20 cellular contexts compared by ENCODE assay signal in genomic region chr16:87173294-87173883, GRCh38.
DNase-seq lines count a peak whose midpoint lies in the region; FAIRE-seq and TF ChIP-seq lines count a peak whose summit lies in the region.
"Had no signal": no experiment of that assay in that cellular context is flagged by ENCODE, and none has a peak within 500 bp of the region (broad histone marks: within the 10 kb centered on the region; RNA-seq: fewer than 3 reads in every experiment).

No MANE protein-coding gene starts in this region.

- H3K27me3 ChIP-seq in astrocyte (ENCODE audit: insufficient read depth, low read length): no peaks in the 10 kb centered on the region
- H3K27me3 ChIP-seq in smooth muscle cell (ENCODE audit: low read depth): no peaks in the 10 kb centered on the region
- H3K27me3 ChIP-seq in Caco-2 (replicated peaks; ENCODE audit: control insufficient read depth, insufficient read depth, low read length): no peaks in the 10 kb centered on the region
- H3K27me3 ChIP-seq: SJSA1 had no signal

- H3K36me3 Mint-ChIP-seq in astrocyte (ENCODE audit: low read depth, unreplicated experiment): no peaks in the 10 kb centered on the region
- no peaks in the 10 kb centered on the region for H3K36me3 Mint-ChIP-seq in Calu3 (ENCODE audit: insufficient read depth, unreplicated experiment)
- no peaks in the 10 kb centered on the region for H3K36me3 Mint-ChIP-seq in Caco-2 (ENCODE audit: insufficient read depth, unreplicated experiment)

- H3K79me2 ChIP-seq in astrocyte (ENCODE audit: insufficient read depth, low read length) (no peaks in the 10 kb centered on the region), smooth muscle cell (ENCODE audit: low read depth) (no peaks in the 10 kb centered on the region)

- TF ChIP-seq CTCF in HEK293 (tag by site-specific recombination; IDR thresholded peaks at IDR 0.05): no peak
- TF ChIP-seq CTCF in astrocyte (IDR thresholded peaks at IDR 0.05; ENCODE audit: insufficient read depth, low read depth, low read length): no peak
- no peak for TF ChIP-seq CTCF in fibroblast of the aortic adventitia (IDR thresholded peaks at IDR 0.05; ENCODE audit: insufficient read depth, low read length)
- TF ChIP-seq CTCF in smooth muscle cell (IDR thresholded peaks at IDR 0.05; ENCODE audit: borderline replicate concordance, insufficient read depth, poor library complexity, severe bottlenecking): no peak
- no peak for TF ChIP-seq CTCF in Calu3 (IDR thresholded peaks at IDR 0.05; ENCODE audit: unreplicated experiment)
- TF ChIP-seq CTCF in Caco-2 (IDR thresholded peaks at IDR 0.05; ENCODE audit: insufficient read depth in 1 of 2, low read depth in 1 of 2, low read length in 1 of 2, severe bottlenecking in 1 of 2, unreplicated experiment in 1 of 2): no peak

- FAIRE-seq in astrocyte (lab: Jason Lieb, UNC) (no peak), frontal cortex (lab: Jason Lieb, UNC) (no peak)
- FAIRE-seq: GM19239 had no signal

- BruUV-seq in Calu3 (replicated peaks; lab: Mats Ljungman, UMichigan) (no TSS peak), Caco-2 (replicated peaks; lab: Mats Ljungman, UMichigan) (no TSS peak)

- H3K4me1 Mint-ChIP-seq in astrocyte (ENCODE audit: low read depth, unreplicated experiment) (peaks cover 8% of the 10 kb centered on the region), Calu3 (ENCODE audit: low read depth, unreplicated experiment) (no peaks in the 10 kb centered on the region), Caco-2 (ENCODE audit: low read depth, unreplicated experiment) (no peaks in the 10 kb centered on the region)
- H3K4me1 Mint-ChIP-seq: B cell had no signal

- CTCF ChIA-PET in HEK293 (lab: Yijun Ruan, JAX) (no interaction called here), Calu3 (lab: Charles Lee) (no interaction called here), Caco-2 (lab: Charles Lee) (no interaction called here)

- WGBS in smooth muscle cell (ENCODE audit: low lambda C conversion rate): 66% methylated on average over 10 of the region's 10 CpGs

- H2AFZ ChIP-seq in astrocyte (ENCODE audit: low read depth, low read length): no peak overlapping the region
- H2AFZ ChIP-seq in smooth muscle cell (ENCODE audit: low read depth): no peak overlapping the region

- H4K20me1 ChIP-seq in astrocyte (ENCODE audit: insufficient read depth, low read length) (no peaks in the 10 kb centered on the region), smooth muscle cell (ENCODE audit: low read depth) (no peaks in the 10 kb centered on the region)

- H3K4me1 ChIP-seq in HEK293 (ENCODE audit: control insufficient read depth, insufficient read depth, low read length): no peaks in the 10 kb centered on the region
- H3K4me1 ChIP-seq in astrocyte (ENCODE audit: insufficient read depth, low read length): peaks cover 11% of the 10 kb centered on the region
- peaks cover 6% of the 10 kb centered on the region for H3K4me1 ChIP-seq in smooth muscle cell (ENCODE audit: low read depth)
- H3K4me1 ChIP-seq in Caco-2: no peaks in the 10 kb centered on the region

- H3K4me3 ChIP-seq in HEK293 (ENCODE audit: low read depth, low read length) (no peak overlapping the region), astrocyte (ENCODE audit: insufficient read depth, low read depth, low read length) (no peak overlapping the region), fibroblast of the aortic adventitia (ENCODE audit: low read depth, low read length) (no peak overlapping the region), smooth muscle cell (no peak overlapping the region), Caco-2 (ENCODE audit: low read depth, low read length) (no peak overlapping the region)
- H3K4me3 ChIP-seq: SJSA1 had no signal

- no peak overlapping the region for H3K27ac ChIP-seq in HEK293 (ENCODE audit: extremely low read depth, low read depth, low read length)
- no peak overlapping the region for H3K27ac ChIP-seq in astrocyte (ENCODE audit: low read depth, low read length)
- H3K27ac ChIP-seq in smooth muscle cell (ENCODE audit: low read depth): no peak overlapping the region
- H3K27ac ChIP-seq: SJSA1 had no signal

- DNase-seq in astrocyte (ENCODE audit: low read depth) (peak; percentile 59), fibroblast of the aortic adventitia (ENCODE audit: low read depth) (peak; percentile 35), smooth muscle cell (lab: John Stamatoyannopoulos, UW; ENCODE audit: unreplicated experiment) (no peak), frontal cortex (ENCODE audit: low spot score in 2 of 2) (no peak), Calu3 (no peak), Caco-2 (no peak), NCI-H446 treated with DMSO at 0.1 percent for 48 hours (lab: John Stamatoyannopoulos, UW) (no peak)
- DNase-seq: GF-D8, GOT3, KG1, MV-4-11, NCI-H1417, NCI-H187, NCI-H2107, NCI-H524, PC-3 had no signal

- no peaks in the 10 kb centered on the region for H3K9me3 Mint-ChIP-seq in astrocyte (ENCODE audit: unreplicated experiment)
- peaks cover 6% of the 10 kb centered on the region for H3K9me3 Mint-ChIP-seq in Calu3 (ENCODE audit: low read depth, unreplicated experiment)
- H3K9me3 Mint-ChIP-seq in Caco-2 (ENCODE audit: unreplicated experiment): peaks cover 18% of the 10 kb centered on the region

- H3K4me3 Mint-ChIP-seq in astrocyte (ENCODE audit: unreplicated experiment) (no peak overlapping the region), Calu3 (ENCODE audit: low read depth, unreplicated experiment) (no peak overlapping the region), Caco-2 (ENCODE audit: unreplicated experiment) (no peak overlapping the region)
- H3K4me3 Mint-ChIP-seq: B cell had no signal

- H3K4me2 ChIP-seq in astrocyte (ENCODE audit: low read length) (peak overlapping the region; percentile 26), smooth muscle cell (peak overlapping the region; percentile 3)

- H3K27ac Mint-ChIP-seq in astrocyte (ENCODE audit: unreplicated experiment) (no peak overlapping the region), Calu3 (ENCODE audit: unreplicated experiment) (no peak overlapping the region), Caco-2 (ENCODE audit: unreplicated experiment) (no peak overlapping the region)
- H3K27ac Mint-ChIP-seq: B cell had no signal

- H3K9me3 ChIP-seq in HEK293 (ENCODE audit: control insufficient read depth, insufficient read depth, low read depth, low read length) (no peaks in the 10 kb centered on the region), astrocyte (ENCODE audit: insufficient read depth, low read depth, low read length) (no peaks in the 10 kb centered on the region), smooth muscle cell (replicated peaks; ENCODE audit: low read depth) (no peaks in the 10 kb centered on the region), Caco-2 (no peaks in the 10 kb centered on the region)
- H3K9me3 ChIP-seq: SJSA1 had no signal

- H3K36me3 ChIP-seq in HEK293 (ENCODE audit: control insufficient read depth in 2 of 2, insufficient read depth in 1 of 2, low read length in 2 of 2) (no peaks in the 10 kb centered on the region), astrocyte (ENCODE audit: insufficient read depth, low read length) (no peaks in the 10 kb centered on the region), smooth muscle cell (ENCODE audit: low read depth) (no peaks in the 10 kb centered on the region), Caco-2 (ENCODE audit: control insufficient read depth, insufficient read depth, low read length) (no peaks in the 10 kb centered on the region)
- H3K36me3 ChIP-seq: SJSA1 had no signal

- peaks cover 21% of the 10 kb centered on the region for H3K27me3 Mint-ChIP-seq in astrocyte (ENCODE audit: low read depth, unreplicated experiment)
- H3K27me3 Mint-ChIP-seq in Calu3 (ENCODE audit: unreplicated experiment): peaks cover 61% of the 10 kb centered on the region
- peaks cover 11% of the 10 kb centered on the region for H3K27me3 Mint-ChIP-seq in Caco-2 (ENCODE audit: insufficient read depth, unreplicated experiment)

- H3K9ac ChIP-seq in astrocyte (ENCODE audit: low read length) (no peak overlapping the region), smooth muscle cell (ENCODE audit: low read depth) (no peak overlapping the region)

- intact Hi-C loops in Calu3 (cut with micrococcal nuclease; ENCODE audit: unreplicated experiment): no loop called here
- intact Hi-C loops in Caco-2 (cut with micrococcal nuclease; ENCODE audit: unreplicated experiment): no loop called here

- no peaks in the 10 kb centered on the region for H3F3A ChIP-seq in smooth muscle cell (ENCODE audit: low read depth)

- POLR2A ChIA-PET in HEK293 (lab: Yijun Ruan, JAX) (no interaction called here), Caco-2 (lab: Charles Lee) (no interaction called here)

TF ChIP-seq in HEK293, 187 proteins besides CTCF, POLR2A, EP300 and RAD21:
- peak; percentile 96 for TF ChIP-seq EGR2 (tag by site-specific recombination; IDR thresholded peaks at IDR 0.05; ENCODE audit: low read depth)
- no peak for TF ChIP-seq ZNF112 (tag by site-specific recombination; IDR thresholded peaks at IDR 0.05)
- TF ChIP-seq ZFHX2 (tag by site-specific recombination; conservative IDR thresholded peaks at IDR 0.05): peak; percentile 95

Comparison
In these comparisons a context has a peak if more than half of its experiments do, and no peak if none do; other contexts are left out.
1. DNase-seq: peak in astrocyte (single experiment) and fibroblast of the aortic adventitia (single experiment); none in smooth muscle cell (single experiment), frontal cortex (0 of 2), Calu3 (single experiment), Caco-2 (0 of 2) and NCI-H446 treated with DMSO at 0.1 percent for 48 hours (single experiment).